ENCODE assay signal across 7 cellular contexts in the genomic region with DNA sequence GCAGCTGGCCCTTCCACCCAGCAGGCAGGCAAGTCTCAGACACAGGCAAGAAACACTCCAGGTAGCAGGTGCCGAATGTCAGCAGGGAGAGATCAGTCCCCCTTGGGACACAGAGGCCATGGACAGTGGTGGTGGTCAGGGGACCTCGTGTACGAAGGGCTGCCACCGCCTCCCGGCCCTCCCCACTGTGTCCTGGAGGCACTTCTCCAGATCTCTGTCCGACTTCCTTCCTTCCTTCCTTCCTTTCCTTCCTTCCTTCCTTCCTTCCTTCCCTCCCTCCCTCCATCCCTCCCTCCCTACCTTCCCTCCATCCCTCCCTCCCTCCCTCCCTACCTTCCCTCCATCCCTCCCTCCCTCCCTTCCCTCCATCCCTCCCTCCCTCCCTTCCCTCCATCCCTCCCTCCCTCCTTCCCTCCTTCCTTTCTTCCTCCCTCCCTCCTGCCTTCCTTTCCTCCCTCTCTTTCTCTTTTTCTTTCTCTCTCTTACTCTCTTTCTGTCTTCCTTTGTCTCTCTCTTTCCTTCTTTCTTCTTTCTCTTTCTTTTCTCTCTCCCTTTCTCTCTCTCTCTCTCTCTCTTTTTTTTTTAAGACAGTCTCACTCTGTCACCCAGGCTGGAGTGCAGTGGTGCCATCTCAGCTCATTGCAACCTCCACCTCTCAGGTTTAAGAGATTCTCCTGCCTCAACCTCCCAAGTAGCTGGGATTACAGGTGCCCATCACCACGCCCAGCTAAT. TPM values are rescaled to one million over a fixed set of nuclear protein-coding genes. Genes with fewer than 3 reads are reported as not detected.
DNase-seq lines count a peak whose midpoint lies in the region; ATAC-seq and TF ChIP-seq lines count a peak whose summit lies in the region.
"Not testable (repeated sequence)": the region's sequence is repeated elsewhere in the genome, so short reads cannot be mapped to it uniquely, and the experiment has no call there.

No MANE protein-coding gene starts in this region.

- intact Hi-C loops in adrenal gland (cut with DNase I) (loop anchor here in 1 of 2 donors (5.0 kb wide), 1 partner anchor 101 kb away; no protein-coding TSS in a partner anchor), testis (cut with DNase I; ENCODE audit: low total_unique reads) (loop anchor here (5.0 kb wide), 1 partner anchor 96 kb away; no protein-coding TSS in a partner anchor)

- not testable (repeated sequence) for H3K4me3 Mint-ChIP-seq in naive B cell; stimulated activated memory B cell treated with anti-CD40 and anti-IgM and Interleukin-4, amounts not matched to agents 10 μg/mL and 1 μg/mL and 100 μg/mL, for 72 hours

- H4K20me1 ChIP-seq in BLaER1: peaks cover 89% of the 10 kb centered on the region

- H3K27ac ChIP-seq in BLaER1 (peak overlapping the region; percentile 47), Peyer's patch (peak overlapping the region in 3 of 4 donors; percentile 31 to 43 (median 32)), adrenal gland (peak overlapping the region in 3 of 5 donors; percentile 30 to 59 (median 44)), esophagus (ENCODE audit: low read depth in 2 of 2, low read length in 1 of 2) (peak overlapping the region; percentile 32 to 45), testis (peak overlapping the region; percentile 21 to 64)

- not testable (repeated sequence) for H3K9me3 ChIP-seq in BLaER1; Peyer's patch; adrenal gland (replicated peaks in 1 of 3); esophagus (ENCODE audit: control insufficient read depth in 2 of 2, insufficient read depth in 1 of 2, low read depth in 1 of 2, low read length in 1 of 2); testis

- 60 to 70% (median 66%) methylated on average over 7 of the region's 7 CpGs for WGBS in adrenal gland, 4 donors
- WGBS in esophagus, 2 donors: 68 to 72% methylated on average over 3 to 7 of the region's 7 CpGs
- WGBS in testis, 2 donors: 48 to 59% methylated on average over 5 to 7 of the region's 7 CpGs

- H3K36me3 Mint-ChIP-seq in naive B cell: not testable (repeated sequence)
- peaks cover 12% of the 10 kb centered on the region for H3K36me3 Mint-ChIP-seq in stimulated activated memory B cell treated with anti-CD40 and anti-IgM and Interleukin-4, amounts not matched to agents 10 μg/mL and 1 μg/mL and 100 μg/mL, for 72 hours

- ATAC-seq in naive B cell (ENCODE audit: low read depth in 2 of 2); stimulated activated memory B cell treated with anti-CD40 and anti-IgM and Interleukin-4, amounts not matched to agents 10 μg/mL and 1 μg/mL and 100 μg/mL, for 72 hours: not testable (repeated sequence)

- DNase-seq in Peyer's patch, adrenal gland, naive B cell, testis: not testable (repeated sequence)

- peaks cover 31 to 44% (median 36%) of the 10 kb centered on the region in 3 donors for H3K4me1 Mint-ChIP-seq in naive B cell
- H3K4me1 Mint-ChIP-seq in stimulated activated memory B cell treated with anti-CD40 and anti-IgM and Interleukin-4, amounts not matched to agents 10 μg/mL and 1 μg/mL and 100 μg/mL, for 72 hours: peaks cover 61% of the 10 kb centered on the region

- not testable (repeated sequence) for TF ChIP-seq CTCF in Peyer's patch (IDR thresholded peaks at IDR 0.05); adrenal gland (IDR thresholded peaks at IDR 0.05); testis (IDR thresholded peaks at IDR 0.05)

- H3K4me1 ChIP-seq in BLaER1 (peaks cover 68% of the 10 kb centered on the region), adrenal gland (replicated peaks in 1 of 2) (peaks cover 14 to 17% of the 10 kb centered on the region in 2 donors), testis (peaks cover 30% of the 10 kb centered on the region)
- H3K4me1 ChIP-seq in Peyer's patch; esophagus (ENCODE audit: control insufficient read depth in 2 of 2, insufficient read depth in 2 of 2, low read length in 1 of 2): not testable (repeated sequence)

- not testable (repeated sequence) for TF ChIP-seq POLR2A in Peyer's patch (IDR thresholded peaks at IDR 0.05); adrenal gland (IDR thresholded peaks at IDR 0.05); testis (IDR thresholded peaks at IDR 0.05)

- H3K4me3 ChIP-seq in BLaER1; Peyer's patch; adrenal gland; esophagus (ENCODE audit: low read depth in 1 of 2, low read length in 2 of 2); testis: not testable (repeated sequence)

- not testable (repeated sequence) for H3K27me3 Mint-ChIP-seq in naive B cell; stimulated activated memory B cell treated with anti-CD40 and anti-IgM and Interleukin-4, amounts not matched to agents 10 μg/mL and 1 μg/mL and 100 μg/mL, for 72 hours

- peaks cover 21% of the 10 kb centered on the region for H3K36me3 ChIP-seq in BLaER1
- H3K36me3 ChIP-seq in Peyer's patch; adrenal gland (replicated peaks in 1 of 2); esophagus (ENCODE audit: control insufficient read depth in 2 of 2, insufficient read depth in 2 of 2, low read length in 1 of 2); testis (ENCODE audit: low read depth, missing control alignments): not testable (repeated sequence)

- H3K27ac Mint-ChIP-seq in naive B cell: peak overlapping the region in 5 of 6 donors; percentile 69 to 93 (median 81)
- peak overlapping the region; percentile 76 for H3K27ac Mint-ChIP-seq in stimulated activated memory B cell treated with anti-CD40 and anti-IgM and Interleukin-4, amounts not matched to agents 10 μg/mL and 1 μg/mL and 100 μg/mL, for 72 hours

- not testable (repeated sequence) for H3K9me3 Mint-ChIP-seq in naive B cell; stimulated activated memory B cell treated with anti-CD40 and anti-IgM and Interleukin-4, amounts not matched to agents 10 μg/mL and 1 μg/mL and 100 μg/mL, for 72 hours

- H3K4me2 ChIP-seq in BLaER1: peak overlapping the region; percentile 82; the same call in 1 of the 2 replicates

- not testable (repeated sequence) for H3K27me3 ChIP-seq in BLaER1; Peyer's patch; adrenal gland; esophagus (ENCODE audit: control insufficient read depth in 1 of 2, insufficient read depth in 2 of 2, low read length in 2 of 2); testis

- H3K9ac ChIP-seq in BLaER1: not testable (repeated sequence)

RNA-seq across cellular contexts. Expression of gene GNG7, which starts 51.3 kb away (rescaled TPM):
- 10 to 100 TPM in 1 of 4 donors, 1 to 10 TPM in 3; 1.2 to 14.9 (median 2.0) TPM for total RNA-seq in Peyer's patch
- total RNA-seq in adrenal gland: 10 to 100 TPM in 5 of 8 donors, 1 to 10 TPM in 3; 7.4 to 16.5 (median 10.4) TPM
- 1 to 10 TPM; 2.9 to 7.8 (median 5.1) TPM for polyA plus RNA-seq in adrenal gland
- 1 to 10 TPM; 1.2 to 2.4 TPM for polyA plus RNA-seq in esophagus
- 10 to 100 TPM; 49.1 to 72.0 (median 60.9) TPM for polyA plus RNA-seq in naive B cell (ENCODE audit: low read depth in 6 of 6)
- total RNA-seq in testis: 10 to 100 TPM; 25.3 to 38.7 TPM
- 16.9 TPM for polyA plus RNA-seq in testis (ENCODE audit: insufficient read depth, low read depth, low replicate concordance)
